In the genomic region with DNA sequence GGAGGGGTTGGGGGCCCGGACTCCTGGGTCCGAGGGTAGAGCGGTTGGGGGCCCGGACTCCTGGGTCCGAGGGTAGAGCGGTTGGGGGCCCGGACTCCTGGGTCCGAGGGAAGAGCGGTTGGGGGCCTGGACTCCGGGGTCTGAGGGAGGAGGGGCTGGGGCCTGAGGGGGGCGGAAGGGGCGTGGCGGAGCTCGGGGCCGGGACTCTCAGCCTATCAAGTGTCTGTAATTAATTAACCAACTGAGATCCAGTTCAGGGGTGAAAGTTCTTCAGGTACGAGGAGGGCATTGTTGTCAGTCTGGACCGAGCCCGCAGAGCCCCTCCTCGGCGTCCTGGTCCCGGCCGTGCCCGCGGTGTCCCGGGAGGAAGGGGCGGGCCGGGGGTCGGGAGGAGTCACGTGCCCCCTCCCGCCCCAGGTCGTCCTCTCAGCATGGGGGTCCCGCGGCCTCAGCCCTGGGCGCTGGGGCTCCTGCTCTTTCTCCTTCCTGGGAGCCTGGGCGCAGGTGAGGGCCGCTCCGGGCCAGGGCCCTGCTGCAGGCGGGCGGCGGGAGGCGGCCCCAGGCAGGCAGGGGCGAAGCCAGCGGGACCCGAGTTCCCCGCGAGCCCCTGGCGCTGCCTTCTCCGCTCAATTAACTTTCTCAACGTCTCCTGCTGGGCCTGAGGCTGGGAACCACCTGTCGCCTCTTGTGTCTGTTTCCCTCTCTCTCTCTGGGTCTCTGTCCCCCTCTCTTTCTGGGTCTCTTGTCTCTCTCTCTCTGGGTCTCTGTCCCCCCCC, we compare ENCODE assay signal across 8 cellular contexts. TPM values are rescaled to one million over a fixed set of nuclear protein-coding genes. Genes with fewer than 3 reads are reported as not detected.
DNase-seq lines count a peak whose midpoint lies in the region; ATAC-seq and TF ChIP-seq lines count a peak whose summit lies in the region.

No MANE protein-coding gene starts in this region.

- H3K9me3 Mint-ChIP-seq in Caco-2 (ENCODE audit: unreplicated experiment) = no peaks in the 10 kb centered on the region
- H3K9me3 Mint-ChIP-seq in activated CD8-positive, alpha-beta memory T cell treated with anti-CD3 and anti-CD28 coated beads, Interleukin-2, amount 10 ng/mL, durations not matched to agents 7 days and 5 days (ENCODE audit: low read depth) = no peaks in the 10 kb centered on the region

- H3K4me1 ChIP-seq in Caco-2 = peaks cover 18% of the 10 kb centered on the region
- peaks cover 57 to 59% of the 10 kb centered on the region in 2 experiments for H3K4me1 ChIP-seq in neutrophil (ENCODE audit: control insufficient read depth in 1 of 2, insufficient read depth in 1 of 2, low read depth in 1 of 2, low read length in 1 of 2)

- H3K36me3 Mint-ChIP-seq in Caco-2 (ENCODE audit: insufficient read depth, unreplicated experiment) = peaks cover 19% of the 10 kb centered on the region
- H3K36me3 Mint-ChIP-seq in activated CD8-positive, alpha-beta memory T cell treated with anti-CD3 and anti-CD28 coated beads, Interleukin-2, amount 10 ng/mL, durations not matched to agents 7 days and 5 days = no peaks in the 10 kb centered on the region

- TF ChIP-seq CTCF in Caco-2 (IDR thresholded peaks at IDR 0.05; ENCODE audit: insufficient read depth in 1 of 2, low read depth in 1 of 2, low read length in 1 of 2, severe bottlenecking in 1 of 2, unreplicated experiment in 1 of 2) (no peak), fibroblast of villous mesenchyme (IDR thresholded peaks at IDR 0.05; ENCODE audit: insufficient read depth, low read depth, low read length) (no peak), neutrophil (IDR thresholded peaks at IDR 0.05) (no peak)

- peak; percentile 72 for ATAC-seq in activated CD8-positive, alpha-beta memory T cell treated with anti-CD3 and anti-CD28 coated beads, Interleukin-2, amount 10 ng/mL, durations not matched to agents 7 days and 5 days
- ATAC-seq in GM21381 (IDR thresholded peaks at IDR 0.05; ENCODE audit: unreplicated experiment) (no peak), GM18511 (IDR thresholded peaks at IDR 0.05; ENCODE audit: unreplicated experiment) (no peak)

- no peaks in the 10 kb centered on the region for H3K9me3 ChIP-seq in Caco-2
- H3K9me3 ChIP-seq in KOPT-K1 (ENCODE audit: insufficient read depth, low read length, poor library complexity, severe bottlenecking) = no peaks in the 10 kb centered on the region
- no peaks in the 10 kb centered on the region for H3K9me3 ChIP-seq in neutrophil

- DNase-seq in Caco-2 = peak; percentile 76 to 80
- no peak for DNase-seq in activated CD8-positive, alpha-beta memory T cell treated with anti-CD3 and anti-CD28 coated beads, Interleukin-2, amount 10 ng/mL, durations not matched to agents 7 days and 5 days
- no peak for DNase-seq in fibroblast of villous mesenchyme (ENCODE audit: low read depth)
- DNase-seq in NCI-H2196 (lab: John Stamatoyannopoulos, UW; ENCODE audit: unreplicated experiment) = no peak

- H3K27ac ChIP-seq in KOPT-K1 (ENCODE audit: low read depth, low read length, poor library complexity, severe bottlenecking) = peak overlapping the region; percentile 57
- H3K27ac ChIP-seq in neutrophil = peak overlapping the region; percentile 98

- peak overlapping the region; percentile 88 for H3K27ac Mint-ChIP-seq in Caco-2 (ENCODE audit: unreplicated experiment)
- peak overlapping the region; percentile 66 for H3K27ac Mint-ChIP-seq in activated CD8-positive, alpha-beta memory T cell treated with anti-CD3 and anti-CD28 coated beads, Interleukin-2, amount 10 ng/mL, durations not matched to agents 7 days and 5 days

- H3K36me3 ChIP-seq in Caco-2 (ENCODE audit: control insufficient read depth, insufficient read depth, low read length) (0 out of 2 replicates have a peak, but pooled peaks cover 4% of the 10 kb centered on the region), KOPT-K1 (ENCODE audit: insufficient read depth, low read length) (no peaks in the 10 kb centered on the region), neutrophil (peaks cover 39% of the 10 kb centered on the region)

- CTCF ChIA-PET in Caco-2 (lab: Charles Lee) = interaction anchor here (1.0 to 3.8 kb wide), 5 partner anchors 22 to 58 kb away, joined by 3 to 35 read pairs (median 6); no protein-coding TSS in a partner anchor
- CTCF ChIA-PET in activated CD8-positive, alpha-beta memory T cell treated with anti-CD3 and anti-CD28 coated beads, Interleukin-2, amount 10 ng/mL, durations not matched to agents 7 days and 5 days (lab: Charles Lee) = interaction anchor here (1.0 to 2.2 kb wide), 6 partner anchors 10 to 66 kb away, joined by 3 to 13 read pairs (median 6); no protein-coding TSS in a partner anchor

- H3K27me3 ChIP-seq in Caco-2 (replicated peaks; ENCODE audit: control insufficient read depth, insufficient read depth, low read length) (no peaks in the 10 kb centered on the region), neutrophil (no peaks in the 10 kb centered on the region)

- POLR2A ChIA-PET in Caco-2 (lab: Charles Lee) = interaction anchor here (0.7 to 1.4 kb wide), 3 partner anchors 33 to 171 kb away, joined by 3 to 7 read pairs (median 4); partner anchors contain the start of gene NOSIP

- intact Hi-C loops in Caco-2 (cut with micrococcal nuclease; ENCODE audit: unreplicated experiment) = no loop called here

- H3K4me1 Mint-ChIP-seq in Caco-2 (ENCODE audit: low read depth, unreplicated experiment) = peaks cover 24% of the 10 kb centered on the region
- peaks cover 18% of the 10 kb centered on the region for H3K4me1 Mint-ChIP-seq in activated CD8-positive, alpha-beta memory T cell treated with anti-CD3 and anti-CD28 coated beads, Interleukin-2, amount 10 ng/mL, durations not matched to agents 7 days and 5 days

- no TSS peak for BruUV-seq in Caco-2 (replicated peaks; lab: Mats Ljungman, UMichigan)

- H3K27me3 Mint-ChIP-seq in Caco-2 (ENCODE audit: insufficient read depth, unreplicated experiment) = no peaks in the 10 kb centered on the region
- H3K27me3 Mint-ChIP-seq in activated CD8-positive, alpha-beta memory T cell treated with anti-CD3 and anti-CD28 coated beads, Interleukin-2, amount 10 ng/mL, durations not matched to agents 7 days and 5 days = no peaks in the 10 kb centered on the region

- peak overlapping the region; percentile 100 for H3K4me3 Mint-ChIP-seq in Caco-2 (ENCODE audit: unreplicated experiment)
- H3K4me3 Mint-ChIP-seq in activated CD8-positive, alpha-beta memory T cell treated with anti-CD3 and anti-CD28 coated beads, Interleukin-2, amount 10 ng/mL, durations not matched to agents 7 days and 5 days = peak overlapping the region; percentile 72

- peak overlapping the region; percentile 86 for H3K4me3 ChIP-seq in Caco-2 (ENCODE audit: low read depth, low read length)
- peak overlapping the region; percentile 74 for H3K4me3 ChIP-seq in fibroblast of villous mesenchyme (ENCODE audit: low read depth, low read length)
- H3K4me3 ChIP-seq in neutrophil (ENCODE audit: low read depth in 1 of 2, low read length in 1 of 2) = peak overlapping the region; percentile 92 to 93

RNA-seq across cellular contexts. Expression of gene FCGRT, which starts 0.7 kb away (rescaled TPM):
- 135 and 136 TPM in 2 replicates for total RNA-seq in Caco-2 (2022)
- total RNA-seq in activated CD8-positive, alpha-beta memory T cell treated with anti-CD3 and anti-CD28 coated beads, Interleukin-2, amount 10 ng/mL, durations not matched to agents 7 days and 5 days = 1 to 10 TPM; 2.1 to 7.9 TPM
- total RNA-seq in fibroblast of villous mesenchyme = 39.7 and 44.8 TPM in 2 replicates

RNA-seq across cellular contexts. Expression of gene RCN3, which starts 14.6 kb away (rescaled TPM):
- total RNA-seq in Caco-2 (2022) = 6.6 and 7.0 TPM in 2 replicates
- under 1 TPM; 0.19 to 0.53 TPM for total RNA-seq in activated CD8-positive, alpha-beta memory T cell treated with anti-CD3 and anti-CD28 coated beads, Interleukin-2, amount 10 ng/mL, durations not matched to agents 7 days and 5 days
- total RNA-seq in fibroblast of villous mesenchyme = 115 and 162 TPM in 2 replicates

RNA-seq across cellular contexts. Expression of gene RPS11, which starts 16.9 kb away (rescaled TPM):
- total RNA-seq in Caco-2 (2022) (2,065 and 2,191 TPM in 2 replicates), fibroblast of villous mesenchyme (1,679 and 1,912 TPM in 2 replicates)
- 1,000 to 10,000 TPM; 1,876 to 2,018 TPM for total RNA-seq in activated CD8-positive, alpha-beta memory T cell treated with anti-CD3 and anti-CD28 coated beads, Interleukin-2, amount 10 ng/mL, durations not matched to agents 7 days and 5 days

RNA-seq across cellular contexts. Expression of gene RPL13A, which starts 25.8 kb away (rescaled TPM):
- 2,726 and 2,880 TPM in 2 replicates for total RNA-seq in Caco-2 (2022)
- total RNA-seq in activated CD8-positive, alpha-beta memory T cell treated with anti-CD3 and anti-CD28 coated beads, Interleukin-2, amount 10 ng/mL, durations not matched to agents 7 days and 5 days = 1,000 to 10,000 TPM; 2,143 to 2,523 TPM
- total RNA-seq in fibroblast of villous mesenchyme = 1,887 and 2,774 TPM in 2 replicates

RNA-seq across cellular contexts. Expression of gene FLT3LG, which starts 39.1 kb away (rescaled TPM):
- total RNA-seq in Caco-2 (2022) = 2.1 and 2.4 TPM in 2 replicates
- total RNA-seq in activated CD8-positive, alpha-beta memory T cell treated with anti-CD3 and anti-CD28 coated beads, Interleukin-2, amount 10 ng/mL, durations not matched to agents 7 days and 5 days = 100 to 1,000 TPM; 112 to 151 TPM
- 2.6 and 4.8 TPM in 2 replicates for total RNA-seq in fibroblast of villous mesenchyme

Comparison
In these comparisons a context has a peak if more than half of its experiments do, and no peak if none do; other contexts are left out.
1. DNase-seq: peak in Caco-2 (2 of 2); none in activated CD8-positive, alpha-beta memory T cell treated with anti-CD3 and anti-CD28 coated beads, Interleukin-2, amount 10 ng/mL, durations not matched to agents 7 days and 5 days (single experiment), fibroblast of villous mesenchyme (single experiment) and NCI-H2196 (single experiment).
2. RNA of gene RCN3, which starts 14.6 kb away (total RNA-seq): 115 to 162 TPM in fibroblast of villous mesenchyme; 6.6 to 7.0 TPM in Caco-2 and 0.19 to 0.53 TPM in activated CD8-positive, alpha-beta memory T cell treated with anti-CD3 and anti-CD28 coated beads, Interleukin-2, amount 10 ng/mL, durations not matched to agents 7 days and 5 days; every median in the first group is over 10 times any median in the second.
3. Peak in every context shown above with its lines, with median percentiles within 50 percentile points of each other: H3K4me3 ChIP-seq.